Comparison of ENCODE assay signal across 8 cellular contexts in genomic region chr3:195658381-195659135, GRCh38.
DNase-seq lines count a peak whose midpoint lies in the region; ATAC-seq, FAIRE-seq and TF ChIP-seq lines count a peak whose summit lies in the region.
"Not testable (repeated sequence)": the region's sequence is repeated elsewhere in the genome, so short reads cannot be mapped to it uniquely, and the experiment has no call there.

No MANE protein-coding gene starts in this region.

- peak overlapping the region; percentile 54 for H3K4me3 Mint-ChIP-seq in activated CD4-positive, alpha-beta memory T cell treated with anti-CD3 and anti-CD28 coated beads, Interleukin-2, amount 10 ng/mL, durations not matched to agents 7 days and 5 days

- TF ChIP-seq EP300 in HepG2 (IDR thresholded peaks at IDR 0.05; ENCODE audit: low read depth in 2 of 2, low read length in 2 of 2); HepG2 (CRISPR knock-in tag; IDR thresholded peaks at IDR 0.05; ENCODE audit: borderline replicate concordance): not testable (repeated sequence)

- H3K4me3 ChIP-seq in AG09309 (ENCODE audit: control insufficient read depth, low read depth, low read length) (peak overlapping the region; percentile 49), HUES64 (ENCODE audit: low read length) (peak overlapping the region; percentile 62; the same call in 1 of the 2 replicates), endocrine pancreas (ENCODE audit: control insufficient read depth, insufficient read depth, low read length) (peak overlapping the region; percentile 52), HepG2 (replicated peaks in 1 of 3; ENCODE audit: insufficient read depth in 1 of 3, low read depth in 2 of 3, low read length in 3 of 3) (peak overlapping the region in 2 of 3 experiments; percentile 39 to 64; a peak in 4 of 6 replicates)
- H3K4me3 ChIP-seq in skeletal muscle tissue (ENCODE audit: low read length in 3 of 3): not testable (repeated sequence)

- not testable (repeated sequence) for DNase-seq in AG09309 (ENCODE audit: low read depth); activated CD4-positive, alpha-beta memory T cell treated with anti-CD3 and anti-CD28 coated beads, Interleukin-2, amount 10 ng/mL, durations not matched to agents 7 days and 5 days; HepG2 (ENCODE audit: low spot score)

- not testable (repeated sequence) for H3K79me2 ChIP-seq in HepG2 (ENCODE audit: insufficient read depth, low read length)

- H3K4me1 ChIP-seq in HUES64 (ENCODE audit: insufficient read depth, low read length); endocrine pancreas (ENCODE audit: control insufficient read depth, insufficient read depth, low read length); HepG2 (ENCODE audit: insufficient read depth, low read length); skeletal muscle tissue (ENCODE audit: control insufficient read depth in 3 of 3, insufficient read depth in 3 of 3, low read length in 3 of 3): not testable (repeated sequence)

- H3K27me3 ChIP-seq in HUES64 (ENCODE audit: insufficient read depth, low read length); endocrine pancreas (ENCODE audit: control insufficient read depth, insufficient read depth, low read length); HepG2 (ENCODE audit: control insufficient read depth in 1 of 2, insufficient read depth in 2 of 2, low read length in 2 of 2); skeletal muscle tissue (ENCODE audit: control insufficient read depth in 3 of 3, insufficient read depth in 3 of 3, low read length in 3 of 3): not testable (repeated sequence)

- not testable (repeated sequence) for H3K4me1 Mint-ChIP-seq in activated CD4-positive, alpha-beta memory T cell treated with anti-CD3 and anti-CD28 coated beads, Interleukin-2, amount 10 ng/mL, durations not matched to agents 7 days and 5 days

- 7% methylated on average over 2 of the region's 53 CpGs for WGBS in HUES64
- 0% methylated on average over 3 of the region's 53 CpGs for WGBS in HepG2 (ENCODE audit: low lambda C conversion rate)

- POLR2A ChIA-PET in activated CD4-positive, alpha-beta memory T cell treated with anti-CD3 and anti-CD28 coated beads, Interleukin-2, amount 10 ng/mL, durations not matched to agents 7 days and 5 days (lab: Charles Lee); HepG2 (lab: Yijun Ruan, JAX): not testable (repeated sequence)

- not testable (repeated sequence) for H3K9me3 ChIP-seq in HUES64 (ENCODE audit: insufficient read depth, low read depth, low read length); endocrine pancreas (ENCODE audit: control insufficient read depth, low read length); HepG2 (ENCODE audit: low read length); skeletal muscle tissue (ENCODE audit: control insufficient read depth in 3 of 3, low read length in 3 of 3)

- not testable (repeated sequence) for TF ChIP-seq RAD21 in HepG2 (CRISPR knock-in tag; IDR thresholded peaks at IDR 0.05)

- BruUV-seq in HepG2 (replicated peaks; lab: Mats Ljungman, UMichigan): not testable (repeated sequence)

- TF ChIP-seq CTCF in AG09309 (IDR thresholded peaks at IDR 0.05; ENCODE audit: control insufficient read depth, insufficient read depth, low read depth, low read length, missing control alignments); HepG2 (CRISPR knock-in tag; IDR thresholded peaks at IDR 0.05): not testable (repeated sequence)

- in situ Hi-C loops in HepG2 (cut with HindIII; ENCODE audit: extremely low pct_ligation_motif_present, low pct_unique_long_range_greater_than_20kb): not testable (repeated sequence)

- not testable (repeated sequence) for H3K27ac ChIP-seq in HUES64 (ENCODE audit: low read depth, low read length); HepG2 (ENCODE audit: extremely low read length, insufficient read depth, low read length)
- peak overlapping the region; percentile 58 for H3K27ac ChIP-seq in skeletal muscle tissue (ENCODE audit: low read depth, low read length)

- H4K20me1 ChIP-seq in HepG2 (ENCODE audit: insufficient read depth, low read length): not testable (repeated sequence)

- FAIRE-seq in HepG2 (lab: Jason Lieb, UNC): not testable (repeated sequence)

- H2AFZ ChIP-seq in HepG2 (ENCODE audit: low read length): not testable (repeated sequence)

- not testable (repeated sequence) for TF ChIP-seq POLR2A in HepG2 (IDR thresholded peaks at IDR 0.05; ENCODE audit: insufficient read depth in 1 of 2, low read depth in 2 of 2, low read length in 2 of 2)

- H3K36me3 Mint-ChIP-seq in activated CD4-positive, alpha-beta memory T cell treated with anti-CD3 and anti-CD28 coated beads, Interleukin-2, amount 10 ng/mL, durations not matched to agents 7 days and 5 days (ENCODE audit: low read depth): not testable (repeated sequence)

- H3K27ac Mint-ChIP-seq in activated CD4-positive, alpha-beta memory T cell treated with anti-CD3 and anti-CD28 coated beads, Interleukin-2, amount 10 ng/mL, durations not matched to agents 7 days and 5 days: not testable (repeated sequence)

- peak overlapping the region; percentile 36; the same call in 1 of the 2 replicates for H3K4me2 ChIP-seq in HepG2 (ENCODE audit: low read depth, low read length)

- H3K9me3 Mint-ChIP-seq in activated CD4-positive, alpha-beta memory T cell treated with anti-CD3 and anti-CD28 coated beads, Interleukin-2, amount 10 ng/mL, durations not matched to agents 7 days and 5 days: not testable (repeated sequence)

- H3K27me3 Mint-ChIP-seq in activated CD4-positive, alpha-beta memory T cell treated with anti-CD3 and anti-CD28 coated beads, Interleukin-2, amount 10 ng/mL, durations not matched to agents 7 days and 5 days: not testable (repeated sequence)

- H3K9ac ChIP-seq in HUES64 (ENCODE audit: low read depth, low read length); endocrine pancreas (ENCODE audit: control insufficient read depth, insufficient read depth, low read length): not testable (repeated sequence)
- 0 out of 2 replicates have a peak overlapping the region, but pooled peaks have one; percentile 43 for H3K9ac ChIP-seq in HepG2 (ENCODE audit: insufficient read depth, low read depth, low read length)
- peak overlapping the region in 1 of 3 donors; percentile 57 for H3K9ac ChIP-seq in skeletal muscle tissue (ENCODE audit: low read depth in 1 of 3, low read length in 3 of 3)

- ATAC-seq in GM19351 (IDR thresholded peaks at IDR 0.05; ENCODE audit: unreplicated experiment) (peak; percentile 44), HG02759 (IDR thresholded peaks at IDR 0.05; ENCODE audit: unreplicated experiment) (peak; percentile 57), HepG2 (peak; percentile 94)

- H3K36me3 ChIP-seq in HUES64 (ENCODE audit: insufficient read depth, low read length); endocrine pancreas (ENCODE audit: control insufficient read depth, insufficient read depth, low read length); HepG2 (replicated peaks in 1 of 2; ENCODE audit: control insufficient read depth in 1 of 2, insufficient read depth in 2 of 2, low read length in 2 of 2); skeletal muscle tissue (ENCODE audit: control insufficient read depth in 3 of 3, insufficient read depth in 3 of 3, low read length in 3 of 3): not testable (repeated sequence)

- intact Hi-C loops in HepG2 (cut with micrococcal nuclease; ENCODE audit: unreplicated experiment): not testable (repeated sequence)

- CTCF ChIA-PET in activated CD4-positive, alpha-beta memory T cell treated with anti-CD3 and anti-CD28 coated beads, Interleukin-2, amount 10 ng/mL, durations not matched to agents 7 days and 5 days (lab: Charles Lee); HepG2 (lab: Yijun Ruan, JAX; ENCODE audit: low intra/inter-chr PET ratio, low total read pairs): not testable (repeated sequence)

TF ChIP-seq in HepG2, 621 proteins besides CTCF, POLR2A, EP300 and RAD21:
- TF ChIP-seq RBFOX2 (IDR thresholded peaks at IDR 0.05; ENCODE audit: low read depth, low read length): peak; percentile 9; the same call in 1 of the 2 replicates

Comparison
In these comparisons a context has a peak if more than half of its experiments do, and no peak if none do; other contexts are left out.
1. ATAC-seq: peak in every context shown above with its lines; median percentile 94 in HepG2; 57 in HG02759; 44 in GM19351.